12 cellular contexts compared by ENCODE assay signal in the genomic region with DNA sequence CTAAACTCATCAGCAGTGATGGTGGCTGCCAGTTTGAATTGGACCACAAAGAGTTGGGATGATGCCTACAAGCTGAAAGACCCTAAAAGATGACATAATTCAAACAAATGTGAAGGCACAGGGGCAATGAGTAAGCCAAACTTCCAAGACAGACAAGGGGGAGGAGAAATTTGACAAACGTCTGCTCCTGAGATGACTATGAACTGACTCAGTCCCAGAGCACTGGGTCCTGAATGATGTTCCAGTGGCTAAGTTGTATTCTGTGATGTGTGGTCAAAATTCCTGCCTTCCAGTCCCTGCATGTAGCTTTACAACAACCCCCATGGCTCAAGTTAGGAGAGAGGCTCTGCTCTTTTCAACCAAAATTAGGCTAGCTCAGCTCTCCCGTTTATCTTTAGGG.
A peak's percentile ranks its signal among the peaks of the same experiment; 100 is the strongest.
DNase-seq lines count a peak whose midpoint lies in the region; ATAC-seq and TF ChIP-seq lines count a peak whose summit lies in the region.
"Had no signal": no experiment of that assay in that cellular context is flagged by ENCODE, and none has a peak within 500 bp of the region (broad histone marks: within the 10 kb centered on the region; RNA-seq: fewer than 3 reads in every experiment).

No MANE protein-coding gene starts in this region.

- H3K27ac ChIP-seq in brain microvascular endothelial cell: peak overlapping the region; percentile 78
- peak overlapping the region; percentile 75 for H3K27ac ChIP-seq in layer of hippocampus (ENCODE audit: low read depth, low read length)
- no peak overlapping the region for H3K27ac ChIP-seq in psoas muscle

- no peak for TF ChIP-seq CTCF in BJ (IDR thresholded peaks at IDR 0.05; ENCODE audit: insufficient read depth, low read depth, low read length)
- no peak for TF ChIP-seq CTCF in brain microvascular endothelial cell (IDR thresholded peaks at IDR 0.05; ENCODE audit: low read depth, low read length, missing control alignments)
- no peak for TF ChIP-seq CTCF in psoas muscle (IDR thresholded peaks at IDR 0.05)

- CTCF ChIA-PET in BJ (lab: Yijun Ruan, JAX): interaction anchor here (1.6 to 1.7 kb wide), 2 partner anchors 9 to 10 kb away, joined by 4 to 6 read pairs; no protein-coding TSS in a partner anchor

- no peaks in the 10 kb centered on the region for H3K9me3 ChIP-seq in psoas muscle
- H3K9me3 ChIP-seq: left lung had no signal

- POLR2A ChIA-PET in BJ (lab: Charles Lee): interaction anchor here (1.3 kb wide), 1 partner anchor 52 kb away, joined by 3 read pairs; no protein-coding TSS in a partner anchor

- peak; percentile 53 for DNase-seq in BJ (ENCODE audit: low read depth)
- peak; percentile 90 for DNase-seq in LHCN-M2 (ENCODE audit: low read depth)
- peak; percentile 90 for DNase-seq in brain microvascular endothelial cell
- no peak for DNase-seq in KBM-7
- DNase-seq in stimulated activated CD4-positive, alpha-beta T cell treated with anti-CD3 and anti-CD28 coated beads, Interleukin-2, amount 100 ng/mL, for 24 hours: no peak
- DNase-seq in COR-L47 (lab: John Stamatoyannopoulos, UW): no peak
- DNase-seq in psoas muscle: no peak
- DNase-seq: activated CD8-positive, alpha-beta memory T cell treated with anti-CD3 and anti-CD28 coated beads, Interleukin-2, amount 50 U/mL, for 4 hours; Calu3; effector memory CD4-positive, alpha-beta T cell; left lung had no signal

- intact Hi-C loops in psoas muscle (cut with DNase I): loop anchor here (10.0 kb wide), 2 partner anchors 86 to 156 kb away; a partner anchor contains a TSS

- H3K36me3 ChIP-seq in BJ (ENCODE audit: control insufficient read depth, insufficient read depth, low read length): no peaks in the 10 kb centered on the region
- H3K36me3 ChIP-seq in brain microvascular endothelial cell (replicated peaks): no peaks in the 10 kb centered on the region
- no peaks in the 10 kb centered on the region for H3K36me3 ChIP-seq in psoas muscle (ENCODE audit: insufficient read depth in 1 of 2, low read depth in 1 of 2)
- H3K36me3 ChIP-seq: left lung had no signal

- no peak for ATAC-seq in psoas muscle
- ATAC-seq: left lung had no signal

- no peak overlapping the region for H3K4me3 ChIP-seq in BJ (ENCODE audit: low read depth, low read length)
- H3K4me3 ChIP-seq in brain microvascular endothelial cell (ENCODE audit: low read depth, low read length): no peak overlapping the region
- H3K4me3 ChIP-seq in psoas muscle: no peak overlapping the region
- H3K4me3 ChIP-seq: left lung had no signal

- in situ Hi-C loops in brain microvascular endothelial cell (cut with HindIII; ENCODE audit: low pct_ligation_motif_present, low sequenced_read_pairs) (no loop called here), KBM-7 (cut with MboI; ENCODE audit: low pct_unique_long_range_greater_than_20kb, low sequenced_read_pairs) (no loop called here)

- 65 to 73% (median 67%) methylated on average over 2 of the region's 2 CpGs for WGBS in psoas muscle, 3 donors

- peaks cover 22% of the 10 kb centered on the region for H3K4me1 ChIP-seq in psoas muscle

- H3K27me3 ChIP-seq in BJ (ENCODE audit: control insufficient read depth, insufficient read depth, low read length) (no peaks in the 10 kb centered on the region), brain microvascular endothelial cell (replicated peaks) (no peaks in the 10 kb centered on the region), layer of hippocampus (ENCODE audit: control insufficient read depth, insufficient read depth, low read length) (no peaks in the 10 kb centered on the region), psoas muscle (ENCODE audit: insufficient read depth in 3 of 3, low read length in 2 of 3) (peaks cover 0 to 4% (median 0%) of the 10 kb centered on the region in 3 donors)

Comparison
In these comparisons a context has a peak if more than half of its experiments do, and no peak if none do; other contexts are left out.
1. DNase-seq: peak in BJ (single experiment), LHCN-M2 (single experiment) and brain microvascular endothelial cell (single experiment); none in KBM-7 (single experiment), stimulated activated CD4-positive, alpha-beta T cell treated with anti-CD3 and anti-CD28 coated beads, Interleukin-2, amount 100 ng/mL, for 24 hours (0 of 2), COR-L47 (single experiment) and psoas muscle (0 of 2).